1 cellular context compared by ENCODE assay signal in genomic region chr2:86064006-86064405, GRCh38.
TF ChIP-seq lines count a peak whose summit lies in the region.

No MANE protein-coding gene starts in this region.

TF ChIP-seq in K562, 482 proteins besides CTCF, POLR2A, EP300 and RAD21:
- TF ChIP-seq MXI1 (IDR thresholded peaks at IDR 0.05; ENCODE audit: low read depth, low read length) (no peak), FOXM1 (IDR thresholded peaks at IDR 0.05; ENCODE audit: low read depth) (no peak), FOXM1 (CRISPR knock-in tag; IDR thresholded peaks at IDR 0.05; ENCODE audit: low read depth) (no peak), DIDO1 (tag; IDR thresholded peaks at IDR 0.05; ENCODE audit: low read depth) (no peak), CBX1 (IDR thresholded peaks at IDR 0.05; ENCODE audit: low read depth) (no peak), ZNF354B (CRISPR knock-in tag; IDR thresholded peaks at IDR 0.05) (no peak), SRF (CRISPR knock-in tag; IDR thresholded peaks at IDR 0.05) (no peak), ZNF561 (CRISPR knock-in tag; conservative IDR thresholded peaks at IDR 0.05) (no peak), NFRKB (IDR thresholded peaks at IDR 0.05; ENCODE audit: low read depth) (no peak), PURB (CRISPR knock-in tag; IDR thresholded peaks at IDR 0.05; ENCODE audit: low read depth) (no peak), CBX2 (IDR thresholded peaks at IDR 0.05; ENCODE audit: insufficient read depth, low read length, poor library complexity, severe bottlenecking) (no peak), ZNF140 (CRISPR knock-in tag; IDR thresholded peaks at IDR 0.05) (no peak), MXD1 (CRISPR knock-in tag; IDR thresholded peaks at IDR 0.05; ENCODE audit: borderline replicate concordance, poor library complexity, severe bottlenecking) (no peak), E2F6 (IDR thresholded peaks at IDR 0.05; ENCODE audit: borderline replicate concordance in 1 of 2, extremely low read depth in 1 of 2, insufficient read depth in 1 of 2, insufficient read length in 1 of 2, low read depth in 1 of 2, low read length in 1 of 2, poor library complexity in 1 of 2, severe bottlenecking in 1 of 2) (no peak)
